ENCODE assay signal across 10 cellular contexts in genomic region chr2:41109744-41110143, GRCh38.
"Had no signal": no experiment of that assay in that cellular context is flagged by ENCODE, and none has a peak within 500 bp of the region (broad histone marks: within the 10 kb centered on the region; RNA-seq: fewer than 3 reads in every experiment).

No MANE protein-coding gene starts in this region.

- ATAC-seq: GM23338, HCT116 had no signal

- H3K4me2 ChIP-seq: GM23338 had no signal

- H2AFZ ChIP-seq: GM23248, GM23338 had no signal

- H3K36me3 ChIP-seq: HAP-1 had no signal

- H3K9ac ChIP-seq: GM23248 had no signal

- H3K4me3 ChIP-seq: GM23248, GM23338, HAP-1 had no signal

- H3K27ac ChIP-seq: GM23248 had no signal

- H3K9me3 ChIP-seq: HAP-1 had no signal

- H3K4me1 ChIP-seq: HAP-1 had no signal

- DNase-seq: GM23248, GOT3, H7, H9, HCEC 1CT, HFFc6 had no signal

- FAIRE-seq: H54 had no signal
